ENCODE assay signal across 28 cellular contexts in genomic region chr5:154601014-154601413, GRCh38.
"Had no signal": no experiment of that assay in that cellular context is flagged by ENCODE, and none has a peak within 500 bp of the region (broad histone marks: within the 10 kb centered on the region; RNA-seq: fewer than 3 reads in every experiment).

No MANE protein-coding gene starts in this region.

- H3K27ac ChIP-seq: colonic mucosa, coronary artery, dorsolateral prefrontal cortex, epithelial cell of prostate, esophagus muscularis mucosa, esophagus squamous epithelium, foreskin keratinocyte, gastrocnemius medialis, gastroesophageal sphincter, heart left ventricle, heart right ventricle had no signal

- DNase-seq: colonic mucosa; cortex of kidney; dermis blood vessel endothelial cell; dorsolateral prefrontal cortex; effector CD4-positive, alpha-beta T cell; effector CD8-positive, alpha-beta T cell; effector memory CD4-positive, alpha-beta T cell; effector memory CD8-positive, alpha-beta T cell; endodermal cell; erythroblast; esophagus squamous epithelium; foreskin fibroblast; foreskin keratinocyte; foreskin melanocyte; gastrocnemius medialis; glutamatergic neuron; head of caudate nucleus; heart left ventricle; heart right ventricle had no signal

- H3K4me3 ChIP-seq: colonic mucosa, coronary artery, dorsolateral prefrontal cortex, esophagus muscularis mucosa, esophagus squamous epithelium, gastrocnemius medialis, gastroesophageal sphincter, heart left ventricle, heart right ventricle had no signal

- H3K9me3 ChIP-seq: colonic mucosa, esophagus muscularis mucosa, esophagus squamous epithelium, gastrocnemius medialis, gastroesophageal sphincter, heart left ventricle, heart right ventricle had no signal

- H3K4me1 ChIP-seq: colonic mucosa, foreskin keratinocyte, gastrocnemius medialis had no signal

- ATAC-seq: effector memory CD8-positive, alpha-beta T cell; esophagus mucosa; foreskin keratinocyte; gastrocnemius medialis; gastroesophageal sphincter; heart left ventricle; heart right ventricle had no signal

- H3K36me3 ChIP-seq: colonic mucosa, esophagus muscularis mucosa, esophagus squamous epithelium, gastrocnemius medialis, gastroesophageal sphincter, heart left ventricle, heart right ventricle had no signal

- FAIRE-seq: colon, endometrium, endothelial cell of umbilical vein, frontal cortex had no signal
